Comparison of ENCODE assay signal across 8 cellular contexts in the genomic region with DNA sequence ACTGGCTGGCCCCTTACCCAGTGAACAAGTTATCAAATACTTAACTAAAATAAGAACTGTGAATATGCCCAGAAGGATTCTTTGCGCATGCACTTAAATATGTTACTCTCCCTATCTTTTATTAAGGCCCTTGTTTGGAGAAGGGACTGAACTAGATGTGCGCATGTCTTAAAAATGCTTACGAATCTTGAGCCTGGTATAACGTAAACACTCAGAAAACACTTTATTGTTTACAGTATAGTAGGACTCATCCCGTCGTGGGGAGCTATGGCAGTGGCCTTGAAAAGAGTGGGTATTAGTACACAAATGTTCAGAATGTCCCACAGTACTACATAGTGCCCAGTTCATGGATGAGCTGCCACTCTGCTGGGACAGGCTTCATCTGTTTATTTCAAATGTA.
DNase-seq lines count a peak whose midpoint lies in the region; ATAC-seq and TF ChIP-seq lines count a peak whose summit lies in the region.

No MANE protein-coding gene starts in this region.

- H2BK5ac ChIP-seq in IMR-90 (ENCODE audit: low read depth, low read length, poor library complexity, severe bottlenecking) = peak overlapping the region; percentile 51

- H2BK20ac ChIP-seq in IMR-90 (ENCODE audit: low read depth, low read length) = peak overlapping the region; percentile 88

- H3K9me1 ChIP-seq in IMR-90 (ENCODE audit: insufficient read depth, low read length) = peaks cover 28% of the 10 kb centered on the region

- no peaks in the 10 kb centered on the region for H3K79me2 ChIP-seq in OCI-LY7 (ENCODE audit: insufficient read depth, low read depth, low read length)

- peak overlapping the region in 2 of 11 experiments; percentile 20 to 36; a peak in 3 of 22 replicates for H3K27ac ChIP-seq in BLaER1 treated with 17β-estradiol and CSF1 and Interleukin-3, amounts not matched to agents 10 nM and 100 nM
- peak overlapping the region; percentile 40; the same call in 1 of the 2 replicates for H3K27ac ChIP-seq in IMR-90 (ENCODE audit: insufficient read depth, low read length)
- H3K27ac ChIP-seq in esophagus muscularis mucosa (replicated peaks in 1 of 4) = peak overlapping the region; percentile 70 to 74 (median 74)
- H3K27ac ChIP-seq in rectal smooth muscle tissue (ENCODE audit: low read depth, low read length) = peak overlapping the region; percentile 87
- no peak overlapping the region for H3K27ac ChIP-seq in OCI-LY7 (ENCODE audit: low read depth, low read length, poor library complexity, severe bottlenecking)
- H3K27ac ChIP-seq in tibial artery = peak overlapping the region in 1 of 2 donors; percentile 45

- H4K8ac ChIP-seq in IMR-90 (ENCODE audit: low read depth in 2 of 2, low read length in 2 of 2) = peak overlapping the region; percentile 8 to 76; a peak in 3 of 4 replicates

- DNase-seq in IMR-90 = peak; percentile 54
- DNase-seq in esophagus muscularis mucosa (ENCODE audit: extremely low spot score) = no peak
- DNase-seq in OCI-LY7 (ENCODE audit: low spot score) = no peak
- DNase-seq in tibial artery = no peak
- no peak for DNase-seq in retina

- peak; percentile 9 for ATAC-seq in IMR-90 (ENCODE audit: low read depth)
- no peak for ATAC-seq in HG03571 (IDR thresholded peaks at IDR 0.05; ENCODE audit: unreplicated experiment)

- H4K91ac ChIP-seq in IMR-90 (ENCODE audit: insufficient read depth, low read depth, low read length) = peak overlapping the region; percentile 85

- H3K56ac ChIP-seq in IMR-90 (ENCODE audit: extremely low read depth, insufficient read depth, low read length) = peak overlapping the region; percentile 25; the same call in 1 of the 2 replicates

- CTCF ChIA-PET in IMR-90 (lab: Yijun Ruan, JAX) = interaction anchor here (0.8 to 2.3 kb wide), 4 partner anchors 11 to 218 kb away, joined by 3 to 6 read pairs (median 4); no protein-coding TSS in a partner anchor
- CTCF ChIA-PET in OCI-LY7 (lab: Charles Lee; ENCODE audit: unreplicated experiment) = no interaction called here

- H3K18ac ChIP-seq in IMR-90 (ENCODE audit: low read depth, low read length) = peak overlapping the region; percentile 92

- BruUV-seq in IMR-90 (replicated peaks; lab: Mats Ljungman, UMichigan) (no TSS peak), OCI-LY7 (replicated peaks; lab: Mats Ljungman, UMichigan) (no TSS peak)

- peak overlapping the region; percentile 38 for H2AK9ac ChIP-seq in IMR-90 (replicated peaks; ENCODE audit: low read depth, low read length, poor library complexity)

- in situ Hi-C loops in IMR-90 (cut with MboI; ENCODE audit: low sequenced_read_pairs) = no loop called here

- H3K9me3 ChIP-seq in BLaER1 treated with 17β-estradiol and CSF1 and Interleukin-3, amounts not matched to agents 10 nM and 100 nM (replicated peaks in 1 of 11) = no peaks in the 10 kb centered on the region
- H3K9me3 ChIP-seq in IMR-90 (ENCODE audit: control insufficient read depth, insufficient read depth, low read length) = no peaks in the 10 kb centered on the region
- no peaks in the 10 kb centered on the region for H3K9me3 ChIP-seq in esophagus muscularis mucosa
- H3K9me3 ChIP-seq in OCI-LY7 (ENCODE audit: low read length) = no peaks in the 10 kb centered on the region
- H3K9me3 ChIP-seq in tibial artery = no peaks in the 10 kb centered on the region

- TF ChIP-seq EP300 in esophagus muscularis mucosa (IDR thresholded peaks at IDR 0.05) = no peak

- peak overlapping the region; percentile 41 for H2AK5ac ChIP-seq in IMR-90 (ENCODE audit: low read depth, low read length)

- peak overlapping the region; percentile 82 for H4K5ac ChIP-seq in IMR-90 (ENCODE audit: low read depth, low read length)

- H3K79me1 ChIP-seq in IMR-90 (ENCODE audit: low read depth in 1 of 2, low read length in 2 of 2) = peaks cover 0 to 21% of the 10 kb centered on the region in 2 experiments; a peak in 2 of 4 replicates

- H2AFZ ChIP-seq in IMR-90 (replicated peaks; ENCODE audit: low read length, poor library complexity) (peak overlapping the region; percentile 59), OCI-LY7 (ENCODE audit: low read length) (no peak overlapping the region)

- peak overlapping the region; percentile 23 for H3K14ac ChIP-seq in IMR-90 (replicated peaks; ENCODE audit: low read depth, low read length)

- no peak for TF ChIP-seq CTCF in IMR-90 (conservative IDR thresholded peaks at IDR 0.05; ENCODE audit: low read depth, low read length)
- TF ChIP-seq CTCF in esophagus muscularis mucosa (IDR thresholded peaks at IDR 0.05) = no peak
- no peak for TF ChIP-seq CTCF in OCI-LY7 (conservative IDR thresholded peaks at IDR 0.05; ENCODE audit: low read length)
- no peak for TF ChIP-seq CTCF in tibial artery (IDR thresholded peaks at IDR 0.05)

- H3K4me3 ChIP-seq in BLaER1 treated with 17β-estradiol and CSF1 and Interleukin-3, amounts not matched to agents 10 nM and 100 nM = no peak overlapping the region
- no peak overlapping the region for H3K4me3 ChIP-seq in IMR-90 (ENCODE audit: insufficient read depth, low read depth, low read length)
- no peak overlapping the region for H3K4me3 ChIP-seq in esophagus muscularis mucosa
- H3K4me3 ChIP-seq in rectal smooth muscle tissue (ENCODE audit: low read length) = peak overlapping the region; percentile 5
- H3K4me3 ChIP-seq in OCI-LY7 (ENCODE audit: low read depth, low read length, poor library complexity, severe bottlenecking) = no peak overlapping the region
- H3K4me3 ChIP-seq in tibial artery = no peak overlapping the region

- TF ChIP-seq POLR2A in IMR-90 (IDR thresholded peaks at IDR 0.05; ENCODE audit: low read depth, low read length) = no peak
- TF ChIP-seq POLR2A in esophagus muscularis mucosa (IDR thresholded peaks at IDR 0.05; ENCODE audit: low read depth) = no peak

- no peaks in the 10 kb centered on the region for H4K20me1 ChIP-seq in BLaER1 treated with 17β-estradiol and CSF1 and Interleukin-3, amounts not matched to agents 10 nM and 100 nM
- no peaks in the 10 kb centered on the region for H4K20me1 ChIP-seq in IMR-90 (ENCODE audit: insufficient read depth, low read length)
- no peaks in the 10 kb centered on the region for H4K20me1 ChIP-seq in OCI-LY7 (ENCODE audit: insufficient read depth, low read length)

- WGBS in IMR-90 (ENCODE audit: extremely low coverage in 2 of 2, insufficient read length in 1 of 2), 2 experiments = no CpG with 5 or more reads among the region's 6 CpGs
- 73% methylated on average over 6 of the region's 6 CpGs for WGBS in esophagus muscularis mucosa

- H2BK120ac ChIP-seq in IMR-90 (ENCODE audit: low read depth, low read length) = peak overlapping the region; percentile 58

- POLR2A ChIA-PET in IMR-90 (lab: Charles Lee; ENCODE audit: unreplicated experiment) (no interaction called here), OCI-LY7 (lab: Charles Lee) (interaction anchor here (1.0 to 1.4 kb wide), 3 partner anchors 11 to 184 kb away, joined by 3 read pairs; no protein-coding TSS in a partner anchor)

- H3K9ac ChIP-seq in BLaER1 treated with 17β-estradiol and CSF1 and Interleukin-3, amounts not matched to agents 10 nM and 100 nM = no peak overlapping the region
- H3K9ac ChIP-seq in IMR-90 (ENCODE audit: low read depth, low read length) = no peak overlapping the region
- H3K9ac ChIP-seq in rectal smooth muscle tissue (ENCODE audit: low read length) = no peak overlapping the region

- peaks cover 0 to 6% (median 0%) of the 10 kb centered on the region in 11 experiments; a peak in 2 of 22 replicates for H3K27me3 ChIP-seq in BLaER1 treated with 17β-estradiol and CSF1 and Interleukin-3, amounts not matched to agents 10 nM and 100 nM
- H3K27me3 ChIP-seq in IMR-90 (ENCODE audit: control insufficient read depth, insufficient read depth, low read length) (no peaks in the 10 kb centered on the region), esophagus muscularis mucosa (no peaks in the 10 kb centered on the region), rectal smooth muscle tissue (ENCODE audit: control insufficient read depth, insufficient read depth, low read length) (no peaks in the 10 kb centered on the region), tibial artery (no peaks in the 10 kb centered on the region)

- H3K36me3 ChIP-seq in BLaER1 treated with 17β-estradiol and CSF1 and Interleukin-3, amounts not matched to agents 10 nM and 100 nM = no peaks in the 10 kb centered on the region
- H3K36me3 ChIP-seq in IMR-90 (ENCODE audit: control insufficient read depth, insufficient read depth, low read length) (no peaks in the 10 kb centered on the region), esophagus muscularis mucosa (no peaks in the 10 kb centered on the region), rectal smooth muscle tissue (ENCODE audit: control insufficient read depth, insufficient read depth, low read length) (no peaks in the 10 kb centered on the region), OCI-LY7 (ENCODE audit: insufficient read depth, low read length) (no peaks in the 10 kb centered on the region), tibial artery (no peaks in the 10 kb centered on the region)

- peak overlapping the region in 8 of 11 experiments; percentile 2 to 68 (median 36); a peak in 12 of 22 replicates for H3K4me2 ChIP-seq in BLaER1 treated with 17β-estradiol and CSF1 and Interleukin-3, amounts not matched to agents 10 nM and 100 nM
- peak overlapping the region; percentile 6; the same call in 1 of the 2 replicates for H3K4me2 ChIP-seq in IMR-90 (ENCODE audit: low read depth, low read length)
- no peak overlapping the region for H3K4me2 ChIP-seq in OCI-LY7 (ENCODE audit: low read length)

- peak overlapping the region; percentile 76 for H2BK15ac ChIP-seq in IMR-90 (ENCODE audit: low read depth, low read length)

- intact Hi-C loops in IMR-90 (cut with micrococcal nuclease) = loop anchor here (1.0 to 2.0 kb wide), 3 partner anchors 76 to 184 kb away; partner anchors contain the start of gene MAP4K3
- intact Hi-C loops in esophagus muscularis mucosa (cut with DNase I) = loop anchor here (5.0 kb wide), 2 partner anchors 76 to 184 kb away; partner anchors contain the start of gene MAP4K3
- intact Hi-C loops in OCI-LY7 (cut with micrococcal nuclease; ENCODE audit: unreplicated experiment) = loop anchor here (5.0 kb wide), 1 partner anchor 136 kb away; no protein-coding TSS in a partner anchor
- intact Hi-C loops in tibial artery (cut with DNase I; ENCODE audit: low total_unique reads) = no loop called here

- peak overlapping the region; percentile 90 for H3K4ac ChIP-seq in IMR-90 (ENCODE audit: low read depth, low read length)

- dilution Hi-C loops in IMR-90 (cut with HindIII; ENCODE audit: low sequenced_read_pairs, unreplicated experiment) = no loop called here

- peaks cover 10 to 40% (median 21%) of the 10 kb centered on the region in 10 experiments; a peak in 17 of 20 replicates for H3K4me1 ChIP-seq in BLaER1 treated with 17β-estradiol and CSF1 and Interleukin-3, amounts not matched to agents 10 nM and 100 nM
- H3K4me1 ChIP-seq in IMR-90 (ENCODE audit: control insufficient read depth, insufficient read depth, low read length) (peaks cover 33% of the 10 kb centered on the region), esophagus muscularis mucosa (peaks cover 69 to 98% (median 91%) of the 10 kb centered on the region in 4 donors), rectal smooth muscle tissue (ENCODE audit: control insufficient read depth, insufficient read depth, low read length) (peaks cover 65% of the 10 kb centered on the region), OCI-LY7 (ENCODE audit: insufficient read depth, low read length, poor library complexity, severe bottlenecking) (peaks cover 8% of the 10 kb centered on the region), tibial artery (peaks cover 0 to 52% (median 22%) of the 10 kb centered on the region in 4 donors)

- no peak for TF ChIP-seq RAD21 in IMR-90 (IDR thresholded peaks at IDR 0.05; ENCODE audit: low read length)

- peak overlapping the region; percentile 53; the same call in 1 of the 2 replicates for H3K23ac ChIP-seq in IMR-90 (ENCODE audit: low read depth, low read length)

- no peaks in the 10 kb centered on the region for H3K9me2 ChIP-seq in OCI-LY7 (ENCODE audit: insufficient read depth, low read length)
